15 cellular contexts compared by ENCODE assay signal in genomic region chr17:28346199-28346580, GRCh38. TPM values are rescaled to one million over a fixed set of nuclear protein-coding genes. Genes with fewer than 3 reads are reported as not detected.
DNase-seq lines count a peak whose midpoint lies in the region; ATAC-seq and TF ChIP-seq lines count a peak whose summit lies in the region.
"Had no signal": no experiment of that assay in that cellular context is flagged by ENCODE, and none has a peak within 500 bp of the region (broad histone marks: within the 10 kb centered on the region; RNA-seq: fewer than 3 reads in every experiment).

No MANE protein-coding gene starts in this region.

- no peak for TF ChIP-seq CTCF in WTC11 (IDR thresholded peaks at IDR 0.05)
- TF ChIP-seq CTCF in glutamatergic neuron (IDR thresholded peaks at IDR 0.05; ENCODE audit: partially characterized antibody, unreplicated experiment): no peak
- TF ChIP-seq CTCF in spleen (IDR thresholded peaks at IDR 0.05 in 8 of 11, conservative IDR thresholded peaks at IDR 0.05 in 3 of 11): no peak
- no peak for TF ChIP-seq CTCF in GM10248 (IDR thresholded peaks at IDR 0.05; ENCODE audit: control extremely low read depth, extremely low read depth, low read depth, missing control alignments)

- no peak for DNase-seq in activated T-cell treated with anti-CD3 and anti-CD28 coated beads, Interleukin-2, amount 50 U/mL, for 72 hours
- DNase-seq in activated T-cell treated with anti-CD3 and anti-CD28 coated beads, Interleukin-2, amount 50 U/mL, for 1 hour: no peak
- DNase-seq in WTC11 (ENCODE audit: low spot score) (no peak), glutamatergic neuron (no peak), spleen (no peak), cerebellar nuclear complex (lab: John Stamatoyannopoulos, UW) (no peak), NCI-H82 treated with DMSO at 0.1 percent for 48 hours (lab: John Stamatoyannopoulos, UW; ENCODE audit: unreplicated experiment) (no peak), GM10248 (ENCODE audit: extremely low spot score) (no peak)
- DNase-seq: activated CD8-positive, alpha-beta memory T cell treated with anti-CD3 and anti-CD28 coated beads, Interleukin-2, amount 50 U/mL, for 4 hours; KG1; NCI-H1694 treated with DMSO at 0.1 percent for 48 hours; NCI-H748 treated with DMSO at 0.1 percent for 48 hours; upper lobe of left lung had no signal

- H3K36me3 ChIP-seq in spleen: peaks cover 10 to 100% (median 95%) of the 10 kb centered on the region in 6 donors

- H3K36me3 Mint-ChIP-seq in activated T-cell treated with anti-CD3 and anti-CD28 coated beads, Interleukin-2, amount 50 U/mL, for 72 hours (ENCODE audit: insufficient read depth in 2 of 2): peaks cover 1 to 9% of the 10 kb centered on the region in 2 donors
- peaks cover 53% of the 10 kb centered on the region for H3K36me3 Mint-ChIP-seq in WTC11
- H3K36me3 Mint-ChIP-seq in glutamatergic neuron (ENCODE audit: unreplicated experiment): no peaks in the 10 kb centered on the region

- H3K27ac ChIP-seq in spleen: peak overlapping the region in 7 of 8 donors; percentile 66 to 98 (median 84)
- H3K27ac ChIP-seq: SJSA1 had no signal

- intact Hi-C loops in spleen (cut with DNase I; ENCODE audit: low total_unique reads): no loop called here

- H3K9me3 ChIP-seq in spleen: no peaks in the 10 kb centered on the region
- H3K9me3 ChIP-seq: SJSA1, upper lobe of left lung had no signal

- H3K4me3 Mint-ChIP-seq in activated T-cell treated with anti-CD3 and anti-CD28 coated beads, Interleukin-2, amount 50 U/mL, for 72 hours: no peak overlapping the region
- H3K4me3 Mint-ChIP-seq in WTC11 (no peak overlapping the region), glutamatergic neuron (ENCODE audit: unreplicated experiment) (peak overlapping the region; percentile 7)

- H3K4me3 ChIP-seq in spleen: no peak overlapping the region
- H3K4me3 ChIP-seq: SJSA1, upper lobe of left lung had no signal

- H3K9me3 Mint-ChIP-seq in activated T-cell treated with anti-CD3 and anti-CD28 coated beads, Interleukin-2, amount 50 U/mL, for 72 hours: no peaks in the 10 kb centered on the region
- H3K9me3 Mint-ChIP-seq in WTC11: no peaks in the 10 kb centered on the region
- H3K9me3 Mint-ChIP-seq in glutamatergic neuron (ENCODE audit: unreplicated experiment): no peaks in the 10 kb centered on the region

- POLR2A ChIA-PET in WTC11 (lab: Charles Lee): no interaction called here
- POLR2A ChIA-PET in GM10248 (lab: Yijun Ruan, JAX): interaction anchor here (0.8 to 2.4 kb wide), 2 partner anchors 11 to 16 kb away, joined by 3 to 13 read pairs; partner anchors contain the start of genes IFT20 and TNFAIP1

- 74 to 88% (median 82%) methylated on average over 2 of the region's 2 CpGs for WGBS in spleen, 5 donors

- no peak for TF ChIP-seq POLR2A in spleen (IDR thresholded peaks at IDR 0.05)

- H3K4me1 Mint-ChIP-seq in activated T-cell treated with anti-CD3 and anti-CD28 coated beads, Interleukin-2, amount 50 U/mL, for 72 hours (ENCODE audit: low read depth): peaks cover 4% of the 10 kb centered on the region
- peaks cover 6% of the 10 kb centered on the region; the same call in 1 of the 2 replicates for H3K4me1 Mint-ChIP-seq in WTC11
- H3K4me1 Mint-ChIP-seq in glutamatergic neuron (ENCODE audit: low read depth, unreplicated experiment): no peaks in the 10 kb centered on the region

- ATAC-seq in activated T-cell treated with anti-CD3 and anti-CD28 coated beads, Interleukin-2, amount 50 U/mL, for 72 hours (replicated peaks in 1 of 2): no peak
- ATAC-seq in WTC11: no peak; the same call in 1 of the 2 replicates

- no peaks in the 10 kb centered on the region for H3K27me3 Mint-ChIP-seq in activated T-cell treated with anti-CD3 and anti-CD28 coated beads, Interleukin-2, amount 50 U/mL, for 72 hours (ENCODE audit: low read depth)
- H3K27me3 Mint-ChIP-seq in WTC11 (ENCODE audit: low read depth) (no peaks in the 10 kb centered on the region), glutamatergic neuron (ENCODE audit: unreplicated experiment) (peaks cover 1% of the 10 kb centered on the region)

- H3K27me3 ChIP-seq in spleen (replicated peaks in 1 of 7): no peaks in the 10 kb centered on the region
- H3K27me3 ChIP-seq: SJSA1, upper lobe of left lung had no signal

- peak overlapping the region; percentile 22 for H3K27ac Mint-ChIP-seq in activated T-cell treated with anti-CD3 and anti-CD28 coated beads, Interleukin-2, amount 50 U/mL, for 72 hours
- peak overlapping the region; percentile 68 for H3K27ac Mint-ChIP-seq in WTC11
- H3K27ac Mint-ChIP-seq in glutamatergic neuron (ENCODE audit: unreplicated experiment): peak overlapping the region; percentile 5

- CTCF ChIA-PET in WTC11 (lab: Charles Lee): interaction anchor here (1.6 to 3.5 kb wide), 3 partner anchors 10 to 71 kb away, joined by 4 to 26 read pairs (median 7); partner anchors contain the start of genes IFT20, POLDIP2 and TNFAIP1
- CTCF ChIA-PET in GM10248 (lab: Yijun Ruan, JAX): interaction anchor here (0.7 to 3.8 kb wide), 4 partner anchors 8 to 107 kb away, joined by 3 to 18 read pairs (median 6); partner anchors contain the start of genes IFT20 and TNFAIP1

- H3K4me1 ChIP-seq in spleen: peaks cover 0 to 80% (median 45%) of the 10 kb centered on the region in 6 donors

TF ChIP-seq in WTC11, 78 proteins besides CTCF, POLR2A, EP300 and RAD21:
- TF ChIP-seq NFYB (CRISPR knock-in tag; conservative IDR thresholded peaks at IDR 0.05; ENCODE audit: low read depth): no peak
- TF ChIP-seq, protein P1, sequence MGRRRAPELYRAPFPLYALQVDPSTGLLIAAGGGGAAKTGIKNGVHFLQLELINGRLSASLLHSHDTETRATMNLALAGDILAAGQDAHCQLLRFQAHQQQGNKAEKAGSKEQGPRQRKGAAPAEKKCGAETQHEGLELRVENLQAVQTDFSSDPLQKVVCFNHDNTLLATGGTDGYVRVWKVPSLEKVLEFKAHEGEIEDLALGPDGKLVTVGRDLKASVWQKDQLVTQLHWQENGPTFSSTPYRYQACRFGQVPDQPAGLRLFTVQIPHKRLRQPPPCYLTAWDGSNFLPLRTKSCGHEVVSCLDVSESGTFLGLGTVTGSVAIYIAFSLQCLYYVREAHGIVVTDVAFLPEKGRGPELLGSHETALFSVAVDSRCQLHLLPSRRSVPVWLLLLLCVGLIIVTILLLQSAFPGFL (CRISPR knock-in tag; IDR thresholded peaks at IDR 0.05; ENCODE audit: borderline replicate concordance): no peak
TF ChIP-seq in WTC11: peak in this region for 0.

RNA-seq across cellular contexts. Expression of gene TNFAIP1, which starts 10.6 kb away (rescaled TPM):
- total RNA-seq in activated T-cell treated with anti-CD3 and anti-CD28 coated beads, Interleukin-2, amount 50 U/mL, for 72 hours: 10 to 100 TPM; 20.9 to 22.1 TPM
- total RNA-seq in WTC11 (2021): 16.9 to 21.3 TPM (median 17.1 TPM) in 3 replicates
- total RNA-seq in glutamatergic neuron (ENCODE audit: unreplicated experiment): 111 TPM
- total RNA-seq in spleen: 100 to 1,000 TPM in 4 of 7 donors, 10 to 100 TPM in 3; 83.8 to 154 (median 108) TPM
- 10 to 100 TPM; 15.2 to 34.2 (median 16.3) TPM for polyA plus RNA-seq in spleen

RNA-seq across cellular contexts. Expression of gene IFT20, which starts 10.9 kb away (rescaled TPM):
- total RNA-seq in activated T-cell treated with anti-CD3 and anti-CD28 coated beads, Interleukin-2, amount 50 U/mL, for 72 hours: 10 to 100 TPM; 31.1 to 31.7 TPM
- 17.6 to 19.3 TPM (median 18.3 TPM) in 3 replicates for total RNA-seq in WTC11 (2021)
- total RNA-seq in glutamatergic neuron (ENCODE audit: unreplicated experiment): 43.9 TPM
- 10 to 100 TPM; 28.4 to 52.2 (median 31.1) TPM for total RNA-seq in spleen
- polyA plus RNA-seq in spleen: 10 to 100 TPM; 46.8 to 52.8 (median 52.1) TPM

RNA-seq across cellular contexts. Expression of gene POLDIP2, which starts 11.1 kb away (rescaled TPM):
- total RNA-seq in activated T-cell treated with anti-CD3 and anti-CD28 coated beads, Interleukin-2, amount 50 U/mL, for 72 hours: 10 to 100 TPM; 78.2 to 91.2 TPM
- total RNA-seq in WTC11 (2021) (79.2 to 85.4 TPM (median 79.7 TPM) in 3 replicates), glutamatergic neuron (ENCODE audit: unreplicated experiment) (73.5 TPM), spleen (10 to 100 TPM; 45.6 to 62.6 (median 49.0) TPM)
- 10 to 100 TPM; 27.8 to 47.1 (median 38.7) TPM for polyA plus RNA-seq in spleen

RNA-seq across cellular contexts. Expression of gene SEBOX, which starts 18.8 kb away (rescaled TPM):
- not detected for total RNA-seq in activated T-cell treated with anti-CD3 and anti-CD28 coated beads, Interleukin-2, amount 50 U/mL, for 72 hours
- total RNA-seq in WTC11 (2021): not detected in 3 replicates
- total RNA-seq in glutamatergic neuron (ENCODE audit: unreplicated experiment): not detected
- not detected for total RNA-seq in spleen
- not detected for polyA plus RNA-seq in spleen
- total RNA-seq: lower leg skin, SJSA1, upper lobe of left lung had no signal

RNA-seq across cellular contexts. Expression of gene VTN, which starts 23.9 kb away (rescaled TPM):
- under 1 TPM; 0.19 to 0.30 TPM for total RNA-seq in activated T-cell treated with anti-CD3 and anti-CD28 coated beads, Interleukin-2, amount 50 U/mL, for 72 hours
- total RNA-seq in WTC11 (2021) (0.82 to 1.6 TPM (median 1.3 TPM) in 3 replicates), glutamatergic neuron (ENCODE audit: unreplicated experiment) (0.25 TPM), spleen (1 to 10 TPM in 4 of 7 donors, under 1 TPM in 3; 0.84 to 4.0 (median 1.7) TPM)
- polyA plus RNA-seq in spleen: 1 to 10 TPM; 1.2 to 1.8 (median 1.4) TPM

Comparison
In these comparisons a context has a peak if more than half of its experiments do, and no peak if none do; other contexts are left out.
1. H3K27ac Mint-ChIP-seq: peak in every context shown above with its lines; median percentile 68 in WTC11; 22 in activated T-cell treated with anti-CD3 and anti-CD28 coated beads, Interleukin-2, amount 50 U/mL, for 72 hours; 5 in glutamatergic neuron.